Comparison of ENCODE assay signal across 1 cellular context in the genomic region with DNA sequence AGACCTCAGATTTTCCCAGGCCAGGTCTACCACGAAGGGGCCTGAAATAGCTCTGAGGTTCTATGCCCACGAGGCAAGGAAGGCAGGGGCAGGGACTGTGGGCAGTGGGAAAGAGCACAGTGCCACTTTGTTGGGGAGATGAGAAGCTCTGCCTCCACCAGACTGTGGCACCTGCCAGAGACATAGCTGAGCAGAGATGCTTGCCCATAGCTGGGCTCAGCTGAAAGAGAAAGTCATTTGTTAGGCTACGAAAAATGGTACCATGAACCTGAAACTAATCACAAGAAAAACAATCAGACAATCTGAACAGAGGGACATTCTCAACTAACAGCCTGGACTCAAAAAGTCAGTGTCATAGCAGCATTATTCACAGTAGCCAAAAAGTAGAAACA.
TF ChIP-seq lines count a peak whose summit lies in the region.

No MANE protein-coding gene starts in this region.

TF ChIP-seq in GM23338, 12 proteins besides CTCF, POLR2A, EP300 and RAD21:
- TF ChIP-seq ZNF331 (CRISPR knock-in tag; IDR thresholded peaks at IDR 0.05; ENCODE audit: low read depth) (no peak), ZNF114 (CRISPR knock-in tag; IDR thresholded peaks at IDR 0.05) (no peak), STAT1 (IDR thresholded peaks at IDR 0.05; ENCODE audit: unreplicated experiment) (no peak), NANOG (IDR thresholded peaks at IDR 0.05; ENCODE audit: borderline replicate concordance) (no peak), EZH2phosphoT487 (IDR thresholded peaks at IDR 0.05; ENCODE audit: unreplicated experiment) (no peak), EZH2 (IDR thresholded peaks at IDR 0.05; ENCODE audit: low read depth, unreplicated experiment) (no peak), JUNB (IDR thresholded peaks at IDR 0.05; ENCODE audit: unreplicated experiment) (no peak), POLR2AphosphoS5 (IDR thresholded peaks at IDR 0.05; ENCODE audit: low read depth) (no peak), CREB1 (CRISPR knock-in tag; IDR thresholded peaks at IDR 0.05; ENCODE audit: low read depth) (no peak)
- TF ChIP-seq, protein P1, sequence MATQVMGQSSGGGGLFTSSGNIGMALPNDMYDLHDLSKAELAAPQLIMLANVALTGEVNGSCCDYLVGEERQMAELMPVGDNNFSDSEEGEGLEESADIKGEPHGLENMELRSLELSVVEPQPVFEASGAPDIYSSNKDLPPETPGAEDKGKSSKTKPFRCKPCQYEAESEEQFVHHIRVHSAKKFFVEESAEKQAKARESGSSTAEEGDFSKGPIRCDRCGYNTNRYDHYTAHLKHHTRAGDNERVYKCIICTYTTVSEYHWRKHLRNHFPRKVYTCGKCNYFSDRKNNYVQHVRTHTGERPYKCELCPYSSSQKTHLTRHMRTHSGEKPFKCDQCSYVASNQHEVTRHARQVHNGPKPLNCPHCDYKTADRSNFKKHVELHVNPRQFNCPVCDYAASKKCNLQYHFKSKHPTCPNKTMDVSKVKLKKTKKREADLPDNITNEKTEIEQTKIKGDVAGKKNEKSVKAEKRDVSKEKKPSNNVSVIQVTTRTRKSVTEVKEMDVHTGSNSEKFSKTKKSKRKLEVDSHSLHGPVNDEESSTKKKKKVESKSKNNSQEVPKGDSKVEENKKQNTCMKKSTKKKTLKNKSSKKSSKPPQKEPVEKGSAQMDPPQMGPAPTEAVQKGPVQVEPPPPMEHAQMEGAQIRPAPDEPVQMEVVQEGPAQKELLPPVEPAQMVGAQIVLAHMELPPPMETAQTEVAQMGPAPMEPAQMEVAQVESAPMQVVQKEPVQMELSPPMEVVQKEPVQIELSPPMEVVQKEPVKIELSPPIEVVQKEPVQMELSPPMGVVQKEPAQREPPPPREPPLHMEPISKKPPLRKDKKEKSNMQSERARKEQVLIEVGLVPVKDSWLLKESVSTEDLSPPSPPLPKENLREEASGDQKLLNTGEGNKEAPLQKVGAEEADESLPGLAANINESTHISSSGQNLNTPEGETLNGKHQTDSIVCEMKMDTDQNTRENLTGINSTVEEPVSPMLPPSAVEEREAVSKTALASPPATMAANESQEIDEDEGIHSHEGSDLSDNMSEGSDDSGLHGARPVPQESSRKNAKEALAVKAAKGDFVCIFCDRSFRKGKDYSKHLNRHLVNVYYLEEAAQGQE (IDR thresholded peaks at IDR 0.05; ENCODE audit: unreplicated experiment): no peak
